Comparison of ENCODE assay signal across 14 cellular contexts in genomic region chr1:162191396-162192322, GRCh38.
DNase-seq lines count a peak whose midpoint lies in the region; ATAC-seq and TF ChIP-seq lines count a peak whose summit lies in the region.
"Had no signal": no experiment of that assay in that cellular context is flagged by ENCODE, and none has a peak within 500 bp of the region (broad histone marks: within the 10 kb centered on the region; RNA-seq: fewer than 3 reads in every experiment).

No MANE protein-coding gene starts in this region.

- H3K4me1 ChIP-seq in cardiac muscle cell (ENCODE audit: low read depth) (peaks cover 55% of the 10 kb centered on the region), PC-9 (replicated peaks; ENCODE audit: insufficient read depth) (peaks cover 46% of the 10 kb centered on the region)
- H3K4me1 ChIP-seq in effector memory CD4-positive, alpha-beta T cell (ENCODE audit: control insufficient read depth, insufficient read depth, low read length, poor library complexity, severe bottlenecking) = no peaks in the 10 kb centered on the region

- BruUV-seq in PC-9 (replicated peaks; lab: Mats Ljungman, UMichigan) = no TSS peak

- H3K9me2 ChIP-seq in PC-9 (ENCODE audit: insufficient read depth) = no peaks in the 10 kb centered on the region

- H3K27ac ChIP-seq in cardiac muscle cell = peak overlapping the region; percentile 86
- H3K27ac ChIP-seq in PC-9 = peak overlapping the region; percentile 37
- H3K27ac ChIP-seq in effector memory CD4-positive, alpha-beta T cell (ENCODE audit: insufficient read depth, low read length, poor library complexity, severe bottlenecking) = no peak overlapping the region
- H3K27ac ChIP-seq: esophagus muscularis mucosa, testis had no signal

- peak overlapping the region; percentile 33 for H3K4me2 ChIP-seq in PC-9

- intact Hi-C loops in left cardiac atrium (cut with DNase I) (no loop called here), PC-9 (cut with micrococcal nuclease; ENCODE audit: unreplicated experiment) (no loop called here)

- H3K9me3 ChIP-seq in cardiac muscle cell (ENCODE audit: low read depth) = no peaks in the 10 kb centered on the region
- no peaks in the 10 kb centered on the region for H3K9me3 ChIP-seq in PC-9 (ENCODE audit: insufficient read depth, low read depth)
- no peaks in the 10 kb centered on the region for H3K9me3 ChIP-seq in effector memory CD4-positive, alpha-beta T cell (ENCODE audit: control insufficient read depth, low read length)
- H3K9me3 ChIP-seq: esophagus muscularis mucosa, testis had no signal

- peaks cover 83% of the 10 kb centered on the region for H3K79me2 ChIP-seq in PC-9 (ENCODE audit: low read depth)

- H3K4me3 ChIP-seq in cardiac muscle cell (no peak overlapping the region), PC-9 (no peak overlapping the region)
- H3K4me3 ChIP-seq in effector memory CD4-positive, alpha-beta T cell (ENCODE audit: insufficient read depth, low read depth, low read length, poor library complexity, severe bottlenecking) = no peak overlapping the region
- H3K4me3 ChIP-seq: esophagus muscularis mucosa, testis had no signal

- no peak overlapping the region for H2AFZ ChIP-seq in PC-9

- TF ChIP-seq CTCF in cardiac muscle cell (IDR thresholded peaks at IDR 0.05; ENCODE audit: low read depth, low read length) (no peak), PC-9 (conservative IDR thresholded peaks at IDR 0.05) (no peak)

- no peaks in the 10 kb centered on the region for H3K36me3 ChIP-seq in cardiac muscle cell
- no peaks in the 10 kb centered on the region for H3K36me3 ChIP-seq in PC-9 (ENCODE audit: low read depth)
- no peaks in the 10 kb centered on the region for H3K36me3 ChIP-seq in effector memory CD4-positive, alpha-beta T cell (ENCODE audit: control insufficient read depth, insufficient read depth, low read length)
- H3K36me3 ChIP-seq: esophagus muscularis mucosa had no signal

- peaks cover 35% of the 10 kb centered on the region; the same call in 1 of the 2 replicates for H4K20me1 ChIP-seq in PC-9 (ENCODE audit: insufficient read depth)

- no peaks in the 10 kb centered on the region for H3K27me3 ChIP-seq in cardiac muscle cell
- H3K27me3 ChIP-seq in PC-9 (ENCODE audit: insufficient read depth, low read depth) = no peaks in the 10 kb centered on the region
- H3K27me3 ChIP-seq in effector memory CD4-positive, alpha-beta T cell (replicated peaks; ENCODE audit: control insufficient read depth, insufficient read depth, low read length, poor library complexity, severe bottlenecking) = peaks cover 3% of the 10 kb centered on the region
- H3K27me3 ChIP-seq: esophagus muscularis mucosa, testis had no signal

- H3F3A ChIP-seq in PC-9 (ENCODE audit: insufficient read depth, low read depth) = peaks cover 17% of the 10 kb centered on the region

- no peak for ATAC-seq in left cardiac atrium
- ATAC-seq in HG02798 (IDR thresholded peaks at IDR 0.05; ENCODE audit: poor library complexity, unreplicated experiment) = no peak

- DNase-seq in cardiac muscle cell (ENCODE audit: low read depth in 1 of 2, low spot score in 1 of 2) = peak in 1 of 2 donors; percentile 39
- DNase-seq in left cardiac atrium = no peak
- peak; percentile 39 to 72 for DNase-seq in PC-9
- DNase-seq in kidney tubule cell (ENCODE audit: low spot score) = peak; percentile 41
- no peak for DNase-seq in effector memory CD4-positive, alpha-beta T cell
- no peak for DNase-seq in foreskin melanocyte
- DNase-seq in activated naive CD4-positive, alpha-beta T cell treated with Interleukin-2 at 50 U/mL for 16 hours = no peak
- DNase-seq: activated naive CD4-positive, alpha-beta T cell treated with anti-CD3 and anti-CD28 coated beads, Interleukin-2, amount 50 U/mL, for 16 hours; NCI-H82; Right ventricle myocardium superior; stimulated activated CD4-positive, alpha-beta T cell treated with anti-CD3 and anti-CD28 coated beads, Interleukin-12 subunit alpha, Interleukin-12 subunit beta, amount 100 ng/mL, for 4 hours; testis had no signal

- CTCF ChIA-PET in PC-9 (lab: Charles Lee) = interaction anchor here (0.5 to 0.7 kb wide), 3 partner anchors 84 to 136 kb away, joined by 3 read pairs; no protein-coding TSS in a partner anchor

- POLR2A ChIA-PET in PC-9 (lab: Charles Lee; ENCODE audit: unreplicated experiment) = interaction anchor here (0.7 to 0.9 kb wide), 2 partner anchors 50 to 121 kb away, joined by 3 to 7 read pairs; no protein-coding TSS in a partner anchor

Comparison
In these comparisons a context has a peak if more than half of its experiments do, and no peak if none do; other contexts are left out.
1. DNase-seq: peak in PC-9 (2 of 2) and kidney tubule cell (single experiment); none in left cardiac atrium (single experiment), effector memory CD4-positive, alpha-beta T cell (0 of 3), foreskin melanocyte (single experiment) and activated naive CD4-positive, alpha-beta T cell treated with Interleukin-2 at 50 U/mL for 16 hours (single experiment).